In genomic region chr20:20205862-20206236, GRCh38 we compare ENCODE assay signal across 23 cellular contexts.
DNase-seq lines count a peak whose midpoint lies in the region; ATAC-seq, FAIRE-seq and TF ChIP-seq lines count a peak whose summit lies in the region.
"Had no signal": no experiment of that assay in that cellular context is flagged by ENCODE, and none has a peak within 500 bp of the region (broad histone marks: within the 10 kb centered on the region; RNA-seq: fewer than 3 reads in every experiment).

No MANE protein-coding gene starts in this region.

- H3K4me3 ChIP-seq in neural progenitor cell, result no peak overlapping the region
- H3K4me3 ChIP-seq: SK-N-MC had no signal

- H3K4me1 Mint-ChIP-seq in neural progenitor cell, result peaks cover 46% of the 10 kb centered on the region
- H3K4me1 Mint-ChIP-seq: CD4-positive, CD25-positive, alpha-beta regulatory T cell; T-helper 17 cell had no signal

- no peak overlapping the region for H3K4me3 Mint-ChIP-seq in neural progenitor cell
- H3K4me3 Mint-ChIP-seq: CD4-positive, CD25-positive, alpha-beta regulatory T cell; IgD-negative memory B cell; T-helper 17 cell had no signal

- H3K27ac ChIP-seq in neural progenitor cell, result no peak overlapping the region
- H3K27ac ChIP-seq: RWPE1, SK-N-MC had no signal

- H3K9me3 ChIP-seq in neural progenitor cell (ENCODE audit: low read depth), result no peaks in the 10 kb centered on the region

- peak; percentile 14 for FAIRE-seq in GM19239 (lab: Jason Lieb, UNC)
- FAIRE-seq: GM12892, H54 had no signal

- peaks cover 17% of the 10 kb centered on the region for H3K4me1 ChIP-seq in neural progenitor cell

- no peaks in the 10 kb centered on the region for H3K9me3 Mint-ChIP-seq in neural progenitor cell
- H3K9me3 Mint-ChIP-seq: IgD-negative memory B cell had no signal

- no peaks in the 10 kb centered on the region for H3K27me3 ChIP-seq in neural progenitor cell

- no peaks in the 10 kb centered on the region for H3K79me2 ChIP-seq in neural progenitor cell (ENCODE audit: low read depth)

- no peak overlapping the region for H3K4me2 ChIP-seq in neural progenitor cell

- peak overlapping the region; percentile 33 for H3K27ac Mint-ChIP-seq in neural progenitor cell
- H3K27ac Mint-ChIP-seq: CD4-positive, CD25-positive, alpha-beta regulatory T cell; IgD-negative memory B cell; T-helper 17 cell had no signal

- H3K27me3 Mint-ChIP-seq in neural progenitor cell (ENCODE audit: insufficient read depth, low read depth), result peaks cover 10% of the 10 kb centered on the region
- H3K27me3 Mint-ChIP-seq: CD4-positive, CD25-positive, alpha-beta regulatory T cell had no signal

- no peak overlapping the region for H2AFZ ChIP-seq in neural progenitor cell (replicated peaks)

- ATAC-seq in HG02588 (IDR thresholded peaks at IDR 0.05; ENCODE audit: unreplicated experiment) (no peak), GM18511 (IDR thresholded peaks at IDR 0.05; ENCODE audit: unreplicated experiment) (no peak)
- ATAC-seq: T-helper 17 cell had no signal

- no peaks in the 10 kb centered on the region for H3K36me3 ChIP-seq in neural progenitor cell

- no peak for TF ChIP-seq CTCF in neural progenitor cell (IDR thresholded peaks at IDR 0.05)

- H3F3A ChIP-seq in neural progenitor cell (ENCODE audit: low read depth), result peaks cover 10% of the 10 kb centered on the region

- H3K9ac ChIP-seq in neural progenitor cell, result no peak overlapping the region

- no peaks in the 10 kb centered on the region for H3K36me3 Mint-ChIP-seq in neural progenitor cell
- H3K36me3 Mint-ChIP-seq: CD4-positive, CD25-positive, alpha-beta regulatory T cell; IgD-negative memory B cell had no signal

- no peaks in the 10 kb centered on the region for H4K20me1 ChIP-seq in neural progenitor cell (ENCODE audit: low read depth)

- peak; percentile 77 for DNase-seq in DMS 273 (lab: John Stamatoyannopoulos, UW; ENCODE audit: unreplicated experiment)
- no peak for DNase-seq in GM19239 (ENCODE audit: insufficient read length, low spot score)
- DNase-seq in NCI-H748 (lab: John Stamatoyannopoulos, UW; ENCODE audit: unreplicated experiment), result peak; percentile 72
- DNase-seq in neural progenitor cell (ENCODE audit: low spot score), result no peak
- DNase-seq in EL, result no peak
- DNase-seq: CD4-positive, CD25-positive, alpha-beta regulatory T cell; DMS79 treated with DMSO at 0.1 percent for 48 hours; Kasumi-1; NCI-H1092; NCI-H1436; NCI-H2081 treated with DMSO at 0.1 percent for 48 hours; NCI-H446 treated with DMSO at 0.1 percent for 48 hours; NCI-H526 treated with DMSO at 0.1 percent for 48 hours; NK-92 treated with Interleukin-12 subunit alpha and Interleukin-12 subunit beta, amount 100 ng/mL, for 24 hours; SW 1271; T-helper 17 cell had no signal

Comparison
In these comparisons a context has a peak if more than half of its experiments do, and no peak if none do; other contexts are left out.
1. DNase-seq: peak in DMS 273 (single experiment) and NCI-H748 (single experiment); none in GM19239 (single experiment), neural progenitor cell (single experiment) and EL (single experiment).